ENCODE assay signal across 19 cellular contexts in the genomic region with DNA sequence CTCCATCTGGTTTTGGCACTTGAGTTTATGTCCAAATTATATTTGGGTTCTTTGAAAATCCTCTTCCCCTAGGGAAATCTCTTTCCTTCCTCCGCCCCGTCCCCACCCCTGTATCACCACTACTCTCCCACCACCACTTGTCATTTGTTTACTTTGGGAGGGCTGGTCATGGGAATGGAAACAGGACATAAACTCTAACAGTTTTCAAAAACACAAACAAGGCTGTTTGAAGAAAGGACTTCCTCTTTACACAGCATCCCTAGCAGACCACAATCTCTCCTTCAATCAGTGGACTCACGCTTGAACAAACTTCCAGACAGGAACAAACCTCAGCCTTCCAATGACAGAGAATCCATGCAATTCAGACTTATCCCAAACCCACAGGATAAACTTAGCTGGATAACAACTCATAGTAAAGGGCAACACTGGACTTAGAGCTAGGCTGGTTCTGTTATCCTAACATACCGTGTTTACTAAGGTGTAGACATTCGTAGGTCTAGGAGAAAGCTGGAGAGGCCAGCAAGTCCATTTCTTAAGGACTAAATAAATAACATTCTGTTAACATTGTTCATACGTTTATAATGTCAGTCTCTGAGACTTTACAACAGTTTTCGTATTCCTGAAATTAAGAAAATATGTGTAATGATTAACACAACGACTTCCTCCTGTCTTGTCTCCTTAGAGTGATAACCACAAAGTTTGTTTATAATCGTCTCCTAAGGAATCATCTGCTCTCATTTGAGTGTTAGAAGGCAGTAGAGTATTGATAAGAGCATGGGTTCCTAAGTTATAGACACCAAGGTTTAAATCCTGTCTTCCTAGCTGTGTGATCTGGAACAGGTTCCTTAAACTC. TPM values are rescaled to one million over a fixed set of nuclear protein-coding genes. Genes with fewer than 3 reads are reported as not detected.
DNase-seq lines count a peak whose midpoint lies in the region; ATAC-seq lines count a peak whose summit lies in the region.
"Had no signal": no experiment of that assay in that cellular context is flagged by ENCODE, and none has a peak within 500 bp of the region (broad histone marks: within the 10 kb centered on the region; RNA-seq: fewer than 3 reads in every experiment).

No MANE protein-coding gene starts in this region.

- DNase-seq in Daoy (ENCODE audit: low read depth) (peak; percentile 38), M059J (ENCODE audit: low read depth) (peak; percentile 96), astrocyte of the hippocampus (ENCODE audit: low read depth, low spot score) (peak; percentile 41), kidney glomerular epithelial cell (lab: John Stamatoyannopoulos, UW) (peak; percentile 24), DMS 273 treated with DMSO at 0.1 percent for 48 hours (lab: John Stamatoyannopoulos, UW) (no peak)
- DNase-seq: activated CD8-positive, alpha-beta T cell treated with anti-CD3 and anti-CD28 coated beads for 36 hours; activated T-cell treated with anti-CD3 and anti-CD28 coated beads, Interleukin-2, amount 50 U/mL, for 48 hours; CD4-positive, alpha-beta memory T cell; dorsolateral prefrontal cortex; head of caudate nucleus; NCI-H2029 treated with DMSO at 0.1 percent for 48 hours; NCI-H526 had no signal

- ATAC-seq in HG03432 (IDR thresholded peaks at IDR 0.05; ENCODE audit: unreplicated experiment): no peak
- ATAC-seq in HG03442 (IDR thresholded peaks at IDR 0.05; ENCODE audit: unreplicated experiment): no peak
- no peak for ATAC-seq in GM18520 (IDR thresholded peaks at IDR 0.05; ENCODE audit: unreplicated experiment)
- ATAC-seq: activated CD8-positive, alpha-beta T cell treated with anti-CD3 and anti-CD28 coated beads for 36 hours; SK-N-SH treated with all-trans-retinoic acid at 6 μM for 48 hours had no signal

RNA-seq across cellular contexts. Expression of gene CTAGE9, which starts 44.1 kb away (rescaled TPM):
- not detected in 2 replicates for total RNA-seq in Daoy (2014; rRNA removed; shearing (Covaris generic))
- 0.27 TPM in 1 of 2 replicates, not detected in the other for total RNA-seq in M059J (2014; rRNA removed; shearing (Covaris generic))
- total RNA-seq: activated CD8-positive, alpha-beta T cell treated with anti-CD3 and anti-CD28 coated beads for 36 hours; CD4-positive, alpha-beta memory T cell; dorsolateral prefrontal cortex; esophagus muscularis mucosa; G401; ureter had no signal

RNA-seq across cellular contexts. Expression of gene ENPP1, which starts 52.9 kb away (rescaled TPM):
- 5.3 and 5.4 TPM in 2 replicates for total RNA-seq in Daoy (2014; rRNA removed; shearing (Covaris generic))
- total RNA-seq in M059J (2014; rRNA removed; shearing (Covaris generic)): 31.3 and 40.5 TPM in 2 replicates
- total RNA-seq: G401 had no signal

RNA-seq across cellular contexts. Expression of gene OR2A4, which starts 53.7 kb away (rescaled TPM):
- 0.06 TPM in 1 of 2 replicates, not detected in the other for total RNA-seq in Daoy (2014; rRNA removed; shearing (Covaris generic))
- 0.59 TPM in 1 of 2 replicates, not detected in the other for total RNA-seq in M059J (2014; rRNA removed; shearing (Covaris generic))
- total RNA-seq: activated CD8-positive, alpha-beta T cell treated with anti-CD3 and anti-CD28 coated beads for 36 hours; CD4-positive, alpha-beta memory T cell; esophagus muscularis mucosa; G401; ureter had no signal
